In genomic region chr3:55651011-55651410, GRCh38 we compare ENCODE assay signal across 1 cellular context.
TF ChIP-seq lines count a peak whose summit lies in the region.

No MANE protein-coding gene starts in this region.

TF ChIP-seq in H1, 55 proteins besides CTCF, POLR2A, EP300 and RAD21 (continued from another document):
- TF ChIP-seq SUZ12 (IDR thresholded peaks at IDR 0.05; ENCODE audit: low read length) (no peak), GTF2F1 (IDR thresholded peaks at IDR 0.05; ENCODE audit: borderline replicate concordance, low read depth, low read length) (no peak), TAF7 (optimal IDR thresholded peaks at IDR 0.05; ENCODE audit: borderline replicate concordance, low read depth, low read length) (no peak), RFX5 (IDR thresholded peaks at IDR 0.05; ENCODE audit: borderline replicate concordance, low read depth, low read length) (no peak), KDM1A (IDR thresholded peaks at IDR 0.05; ENCODE audit: borderline replicate concordance, low read length) (no peak), POU5F1 (IDR thresholded peaks at IDR 0.05; ENCODE audit: low read depth, low read length) (no peak), HDAC6 (IDR thresholded peaks at IDR 0.05; ENCODE audit: low read depth, low read length) (no peak), CBX8 (IDR thresholded peaks at IDR 0.05; ENCODE audit: borderline replicate concordance, low read depth, low read length) (no peak), TEAD4 (IDR thresholded peaks at IDR 0.05; ENCODE audit: low read depth, low read length) (no peak), FOSL1 (IDR thresholded peaks at IDR 0.05; ENCODE audit: insufficient read depth, low read depth, low read length) (no peak)
